Comparison of ENCODE assay signal across 16 cellular contexts in the genomic region with DNA sequence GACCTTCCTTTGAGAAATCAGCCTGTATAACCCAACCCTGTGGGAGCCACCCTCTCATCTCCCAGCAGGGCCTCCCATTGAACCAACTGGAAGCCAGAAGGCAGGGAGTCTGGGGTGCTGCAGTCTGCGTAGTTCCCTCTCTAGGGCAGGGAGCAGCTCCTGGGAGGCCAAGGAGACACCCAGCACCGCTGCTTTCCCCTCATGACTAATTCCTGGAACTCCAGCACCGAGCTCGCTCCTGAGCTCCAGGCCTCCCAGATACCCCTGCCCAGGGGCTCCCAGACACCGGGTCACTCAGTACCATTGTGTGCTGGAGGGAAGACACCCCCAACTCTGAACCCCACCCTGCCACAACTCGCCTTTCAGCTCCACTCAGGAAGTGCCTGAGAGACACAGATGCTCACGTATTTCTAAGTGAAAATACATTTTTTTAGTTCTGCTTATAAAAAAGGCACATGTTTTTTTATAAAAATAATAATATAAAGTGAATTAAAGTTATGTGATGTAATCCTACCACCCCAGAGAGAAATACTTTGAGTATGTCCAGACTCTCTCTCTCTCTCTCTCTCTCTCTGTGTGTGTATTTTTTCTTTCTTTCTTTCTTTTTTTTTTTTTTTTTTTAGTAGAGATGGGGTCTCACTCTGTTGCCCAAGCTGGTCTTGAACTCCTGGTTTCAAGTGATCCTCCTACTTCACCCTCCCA. TPM values are rescaled to one million over a fixed set of nuclear protein-coding genes. Genes with fewer than 3 reads are reported as not detected.
DNase-seq lines count a peak whose midpoint lies in the region; TF ChIP-seq lines count a peak whose summit lies in the region.
"Had no signal": no experiment of that assay in that cellular context is flagged by ENCODE, and none has a peak within 500 bp of the region (broad histone marks: within the 10 kb centered on the region; RNA-seq: fewer than 3 reads in every experiment).

No MANE protein-coding gene starts in this region.

- H3K4me3 ChIP-seq in OCI-LY1 (ENCODE audit: low read depth, low read length, poor library complexity, severe bottlenecking) (no peak overlapping the region), spleen (no peak overlapping the region)
- H3K4me3 ChIP-seq in effector memory CD4-positive, alpha-beta T cell (ENCODE audit: insufficient read depth, low read depth, low read length, poor library complexity, severe bottlenecking), result no peak overlapping the region
- H3K4me3 ChIP-seq: vagina had no signal

- no peaks in the 10 kb centered on the region for H3K79me2 ChIP-seq in OCI-LY1 (ENCODE audit: insufficient read depth, low read length)

- peak overlapping the region; percentile 44 for H3K4me3 Mint-ChIP-seq in activated naive CD4-positive, alpha-beta T cell treated with anti-CD3 and anti-CD28 coated beads, Interleukin-2, amount 10 ng/mL, durations not matched to agents 7 days and 5 days
- H3K4me3 Mint-ChIP-seq: stimulated activated memory B cell treated with anti-CD40 and anti-IgM and Interleukin-4, amounts not matched to agents 10 μg/mL and 1 μg/mL and 100 μg/mL, for 72 hours had no signal

- no peaks in the 10 kb centered on the region for H3K9me2 ChIP-seq in OCI-LY1 (ENCODE audit: low read depth, low read length)

- no peaks in the 10 kb centered on the region for H3K27me3 Mint-ChIP-seq in activated naive CD4-positive, alpha-beta T cell treated with anti-CD3 and anti-CD28 coated beads, Interleukin-2, amount 10 ng/mL, durations not matched to agents 7 days and 5 days
- H3K27me3 Mint-ChIP-seq: stimulated activated memory B cell treated with anti-CD40 and anti-IgM and Interleukin-4, amounts not matched to agents 10 μg/mL and 1 μg/mL and 100 μg/mL, for 72 hours had no signal

- H3K4me1 ChIP-seq in OCI-LY1 (ENCODE audit: insufficient read depth, low read length, severe bottlenecking) (peaks cover 11% of the 10 kb centered on the region), spleen (peaks cover 17 to 99% (median 54%) of the 10 kb centered on the region in 6 donors)
- peaks cover 31% of the 10 kb centered on the region for H3K4me1 ChIP-seq in effector memory CD4-positive, alpha-beta T cell (ENCODE audit: control insufficient read depth, insufficient read depth, low read length, poor library complexity, severe bottlenecking)

- no peak for TF ChIP-seq POLR2A in spleen (IDR thresholded peaks at IDR 0.05)

- no peak overlapping the region for H3K9ac ChIP-seq in OCI-LY1 (ENCODE audit: low read length)

- peak overlapping the region; percentile 93 for H3K27ac Mint-ChIP-seq in activated naive CD4-positive, alpha-beta T cell treated with anti-CD3 and anti-CD28 coated beads, Interleukin-2, amount 10 ng/mL, durations not matched to agents 7 days and 5 days
- H3K27ac Mint-ChIP-seq: stimulated activated memory B cell treated with anti-CD40 and anti-IgM and Interleukin-4, amounts not matched to agents 10 μg/mL and 1 μg/mL and 100 μg/mL, for 72 hours had no signal

- peaks cover 6% of the 10 kb centered on the region for H3K9me3 Mint-ChIP-seq in activated naive CD4-positive, alpha-beta T cell treated with anti-CD3 and anti-CD28 coated beads, Interleukin-2, amount 10 ng/mL, durations not matched to agents 7 days and 5 days
- H3K9me3 Mint-ChIP-seq: stimulated activated memory B cell treated with anti-CD40 and anti-IgM and Interleukin-4, amounts not matched to agents 10 μg/mL and 1 μg/mL and 100 μg/mL, for 72 hours had no signal

- H3F3A ChIP-seq in OCI-LY1 (ENCODE audit: insufficient read depth, low read length), result no peaks in the 10 kb centered on the region

- intact Hi-C loops in spleen (cut with DNase I; ENCODE audit: low total_unique reads), result no loop called here

- CTCF ChIA-PET in activated naive CD4-positive, alpha-beta T cell treated with anti-CD3 and anti-CD28 coated beads, Interleukin-2, amount 10 ng/mL, durations not matched to agents 7 days and 5 days (lab: Charles Lee), result interaction anchor here (0.8 to 4.3 kb wide), 7 partner anchors 13 to 169 kb away, joined by 3 to 31 read pairs (median 5); no protein-coding TSS in a partner anchor

- no peak for TF ChIP-seq CTCF in OCI-LY1 (IDR thresholded peaks at IDR 0.05; ENCODE audit: low read length)
- TF ChIP-seq CTCF in spleen (IDR thresholded peaks at IDR 0.05 in 8 of 11, conservative IDR thresholded peaks at IDR 0.05 in 3 of 11), result no peak

- H3K27ac ChIP-seq in OCI-LY1 (ENCODE audit: low read depth, low read length, poor library complexity, severe bottlenecking) (no peak overlapping the region), spleen (peak overlapping the region; percentile 15 to 95 (median 50))
- peak overlapping the region; percentile 4 for H3K27ac ChIP-seq in effector memory CD4-positive, alpha-beta T cell (ENCODE audit: insufficient read depth, low read length, poor library complexity, severe bottlenecking)
- H3K27ac ChIP-seq: vagina had no signal

- peaks cover 24% of the 10 kb centered on the region for H3K36me3 Mint-ChIP-seq in activated naive CD4-positive, alpha-beta T cell treated with anti-CD3 and anti-CD28 coated beads, Interleukin-2, amount 10 ng/mL, durations not matched to agents 7 days and 5 days
- H3K36me3 Mint-ChIP-seq: stimulated activated memory B cell treated with anti-CD40 and anti-IgM and Interleukin-4, amounts not matched to agents 10 μg/mL and 1 μg/mL and 100 μg/mL, for 72 hours had no signal

- no peaks in the 10 kb centered on the region for H4K20me1 ChIP-seq in OCI-LY1 (ENCODE audit: insufficient read depth, low read length)

- H3K36me3 ChIP-seq in OCI-LY1 (ENCODE audit: insufficient read depth, low read length) (no peaks in the 10 kb centered on the region), spleen (no peaks in the 10 kb centered on the region)
- H3K36me3 ChIP-seq in effector memory CD4-positive, alpha-beta T cell (ENCODE audit: control insufficient read depth, insufficient read depth, low read length), result no peaks in the 10 kb centered on the region
- H3K36me3 ChIP-seq: vagina had no signal

- WGBS in spleen, 5 donors, result 41 to 59% (median 44%) methylated on average over 7 of the region's 7 CpGs

- DNase-seq in activated naive CD4-positive, alpha-beta T cell treated with anti-CD3 and anti-CD28 coated beads, Interleukin-2, amount 10 ng/mL, durations not matched to agents 7 days and 5 days, result peak; percentile 39
- no peak for DNase-seq in activated naive CD4-positive, alpha-beta T cell treated with Interleukin-2 at 50 U/mL for 16 hours
- DNase-seq in effector memory CD4-positive, alpha-beta T cell, result no peak
- DNase-seq in spleen (no peak), kidney glomerular epithelial cell (lab: John Stamatoyannopoulos, UW) (no peak), DMS53 (lab: John Stamatoyannopoulos, UW) (no peak), OCI-M1 (lab: John Stamatoyannopoulos, UW) (no peak)
- DNase-seq: KG1; NCI-H146; NCI-H526 treated with DMSO at 0.1 percent for 48 hours; retina; RPMI8226; stimulated activated CD4-positive, alpha-beta T cell treated with anti-CD3 and anti-CD28 coated beads, Interleukin-4, amount 100 ng/mL, for 24 hours had no signal

- H3K4me1 Mint-ChIP-seq in activated naive CD4-positive, alpha-beta T cell treated with anti-CD3 and anti-CD28 coated beads, Interleukin-2, amount 10 ng/mL, durations not matched to agents 7 days and 5 days, result peaks cover 83% of the 10 kb centered on the region

- no peaks in the 10 kb centered on the region for H3K9me3 ChIP-seq in OCI-LY1 (ENCODE audit: low read length)
- no peaks in the 10 kb centered on the region for H3K9me3 ChIP-seq in effector memory CD4-positive, alpha-beta T cell (ENCODE audit: control insufficient read depth, low read length)
- H3K9me3 ChIP-seq in spleen, result no peaks in the 10 kb centered on the region
- H3K9me3 ChIP-seq: vagina had no signal

- H3K27me3 ChIP-seq in OCI-LY1 (ENCODE audit: insufficient read depth, low read length), result no peaks in the 10 kb centered on the region
- H3K27me3 ChIP-seq in effector memory CD4-positive, alpha-beta T cell (replicated peaks; ENCODE audit: control insufficient read depth, insufficient read depth, low read length, poor library complexity, severe bottlenecking), result no peaks in the 10 kb centered on the region
- no peaks in the 10 kb centered on the region for H3K27me3 ChIP-seq in spleen (replicated peaks in 1 of 7)
- H3K27me3 ChIP-seq: vagina had no signal

- H2AFZ ChIP-seq in OCI-LY1 (ENCODE audit: low read length), result 0 out of 2 replicates have a peak overlapping the region, but pooled peaks have one; percentile 73

- no peak overlapping the region for H3K4me2 ChIP-seq in OCI-LY1 (ENCODE audit: low read length)

RNA-seq across cellular contexts. Expression of a gene that starts 17.5 kb away (rescaled TPM):
- 100 to 1,000 TPM in 3 of 7 donors, 10 to 100 TPM in 4; 34.8 to 176 (median 91.5) TPM for total RNA-seq in spleen
- 10 to 100 TPM; 22.1 to 37.3 (median 22.3) TPM for polyA plus RNA-seq in spleen
